Comparison of ENCODE assay signal across 7 cellular contexts in genomic region chr15:98649621-98649995, GRCh38. TPM values are rescaled to one million over a fixed set of nuclear protein-coding genes. Genes with fewer than 3 reads are reported as not detected.
A peak's percentile ranks its signal among the peaks of the same experiment; 100 is the strongest.
DNase-seq lines count a peak whose midpoint lies in the region; ATAC-seq, FAIRE-seq and TF ChIP-seq lines count a peak whose summit lies in the region.

No MANE protein-coding gene starts in this region.

- peak overlapping the region in 3 of 5 experiments; percentile 66 to 88 (median 75) for H3K27ac Mint-ChIP-seq in brain

- H3K4me1 ChIP-seq in HAP-1, result peaks cover 27% of the 10 kb centered on the region

- peaks cover 45% of the 10 kb centered on the region for H3K4me1 Mint-ChIP-seq in brain

- no peaks in the 10 kb centered on the region; the same call in 1 of the 2 replicates for H3K79me2 ChIP-seq in SU-DHL-6 (ENCODE audit: insufficient read depth, low read length)

- H3K9me3 Mint-ChIP-seq in brain, result peaks cover 0 to 7% (median 0%) of the 10 kb centered on the region in 5 experiments

- TF ChIP-seq CTCF in SU-DHL-6 (IDR thresholded peaks at IDR 0.05; ENCODE audit: insufficient read depth, low read length, poor library complexity, severe bottlenecking), result no peak
- peak in 1 of 2 experiments; percentile 38 for TF ChIP-seq CTCF in brain (conservative IDR thresholded peaks at IDR 0.05)

- no peaks in the 10 kb centered on the region for H3F3A ChIP-seq in SU-DHL-6 (ENCODE audit: insufficient read depth)

- peaks cover 26% of the 10 kb centered on the region for H4K20me1 ChIP-seq in SU-DHL-6 (ENCODE audit: low read depth, low read length)

- no peak for FAIRE-seq in HTR-8/SVneo (lab: Jason Lieb, UNC)

- no peak for ATAC-seq in HG03095 (IDR thresholded peaks at IDR 0.05; ENCODE audit: unreplicated experiment)

- no peak overlapping the region for H2AFZ ChIP-seq in SU-DHL-6 (ENCODE audit: low read depth, low read length, severe bottlenecking)

- H3K9me3 ChIP-seq in HAP-1 (no peaks in the 10 kb centered on the region), SU-DHL-6 (ENCODE audit: insufficient read depth, low read length) (no peaks in the 10 kb centered on the region), iPS-18c (ENCODE audit: control insufficient read depth, insufficient read depth, low read length) (no peaks in the 10 kb centered on the region)

- no peaks in the 10 kb centered on the region for H3K36me3 Mint-ChIP-seq in brain

- H3K27me3 ChIP-seq in HAP-1 (ENCODE audit: low read depth) (no peaks in the 10 kb centered on the region), SU-DHL-6 (ENCODE audit: low read length) (no peaks in the 10 kb centered on the region)

- peak in 1 of 2 experiments; percentile 55 for DNase-seq in HAP-1 (ENCODE audit: low spot score in 2 of 2)
- peak; percentile 13 to 40 for DNase-seq in stimulated activated CD4-positive, alpha-beta T cell treated with anti-CD3 and anti-CD28 coated beads, Interleukin-15, amount 100 ng/mL, for 1 hour (ENCODE audit: low read depth in 1 of 2, low spot score in 1 of 2)
- DNase-seq in HTR-8/SVneo (ENCODE audit: insufficient read length, low spot score), result no peak

- H3K4me3 ChIP-seq in HAP-1, result peak overlapping the region; percentile 62
- peak overlapping the region; percentile 74 for H3K4me3 ChIP-seq in SU-DHL-6 (ENCODE audit: insufficient read depth, low read length, poor library complexity, severe bottlenecking)
- H3K4me3 ChIP-seq in iPS-18c (ENCODE audit: insufficient read depth, low read depth, low read length), result peak overlapping the region; percentile 82

- H3K27ac ChIP-seq in SU-DHL-6 (ENCODE audit: low read depth, low read length), result no peak overlapping the region

- H3K27me3 Mint-ChIP-seq in brain, result peaks cover 41% of the 10 kb centered on the region

- H3K36me3 ChIP-seq in HAP-1 (replicated peaks), result no peaks in the 10 kb centered on the region
- no peaks in the 10 kb centered on the region for H3K36me3 ChIP-seq in SU-DHL-6 (ENCODE audit: low read length)

- no peaks in the 10 kb centered on the region for H3K9me2 ChIP-seq in SU-DHL-6 (replicated peaks; ENCODE audit: insufficient read depth, low read length)

- H3K4me3 Mint-ChIP-seq in brain, result peak overlapping the region; percentile 80 to 91 (median 86)

- in situ Hi-C loops in HAP-1 (cut with MboI; ENCODE audit: low sequenced_read_pairs), result no loop called here

- no peak overlapping the region for H3K9ac ChIP-seq in SU-DHL-6 (ENCODE audit: low read length)

- peak overlapping the region; percentile 66 for H3K4me2 ChIP-seq in SU-DHL-6 (ENCODE audit: low read depth, low read length, poor library complexity, severe bottlenecking)

RNA-seq across cellular contexts. Expression of gene IGF1R, which starts 1.3 kb away (rescaled TPM):
- polyA plus RNA-seq in brain (ENCODE audit: insufficient read depth, low read depth, low replicate concordance), result 11.4 TPM
